Comparison of ENCODE assay signal across 19 cellular contexts in genomic region chr5:173770637-173771036, GRCh38.
DNase-seq lines count a peak whose midpoint lies in the region; ATAC-seq, FAIRE-seq and TF ChIP-seq lines count a peak whose summit lies in the region.
"Had no signal": no experiment of that assay in that cellular context is flagged by ENCODE, and none has a peak within 500 bp of the region (broad histone marks: within the 10 kb centered on the region; RNA-seq: fewer than 3 reads in every experiment).

No MANE protein-coding gene starts in this region.

- peak overlapping the region; percentile 60 to 79; a peak in 4 of 6 replicates for H3K27ac ChIP-seq in A549
- no peak overlapping the region for H3K27ac ChIP-seq in astrocyte (ENCODE audit: low read depth, low read length)
- peak overlapping the region; percentile 83 for H3K27ac ChIP-seq in hepatocyte
- no peak overlapping the region for H3K27ac ChIP-seq in neural progenitor cell
- H3K27ac ChIP-seq: 22Rv1, BLaER1, GM23248, HL-60 had no signal

- peaks cover 3% of the 10 kb centered on the region for H3K27me3 ChIP-seq in astrocyte (ENCODE audit: insufficient read depth, low read length)
- no peaks in the 10 kb centered on the region for H3K27me3 ChIP-seq in hepatocyte
- no peaks in the 10 kb centered on the region for H3K27me3 ChIP-seq in neural progenitor cell
- H3K27me3 ChIP-seq: BLaER1 had no signal

- ATAC-seq in A549 (no peak), HG03025 (IDR thresholded peaks at IDR 0.05; ENCODE audit: low FRiP score, unreplicated experiment) (no peak), GM18873 (IDR thresholded peaks at IDR 0.05; ENCODE audit: low FRiP score, unreplicated experiment) (no peak)

- H2AFZ ChIP-seq in astrocyte (ENCODE audit: low read depth, low read length) (no peak overlapping the region), hepatocyte (no peak overlapping the region), neural progenitor cell (replicated peaks) (peak overlapping the region; percentile 98)

- no peaks in the 10 kb centered on the region for H3K36me3 ChIP-seq in astrocyte (ENCODE audit: insufficient read depth, low read length)
- no peaks in the 10 kb centered on the region for H3K36me3 ChIP-seq in hepatocyte (replicated peaks; ENCODE audit: insufficient read depth, low read depth)
- H3K36me3 ChIP-seq in neural progenitor cell, result no peaks in the 10 kb centered on the region
- H3K36me3 ChIP-seq: BLaER1, HAP-1 had no signal

- TF ChIP-seq CTCF in A549 (IDR thresholded peaks at IDR 0.05) (no peak), astrocyte (IDR thresholded peaks at IDR 0.05; ENCODE audit: insufficient read depth, low read depth, low read length) (no peak), hepatocyte (IDR thresholded peaks at IDR 0.05; ENCODE audit: poor library complexity) (no peak), neural progenitor cell (IDR thresholded peaks at IDR 0.05) (no peak)

- H3K9ac ChIP-seq in astrocyte (ENCODE audit: low read length), result no peak overlapping the region
- H3K9ac ChIP-seq in neural progenitor cell, result no peak overlapping the region
- H3K9ac ChIP-seq: BLaER1, GM23248 had no signal

- no peak for TF ChIP-seq POLR2A in A549 (IDR thresholded peaks at IDR 0.05; ENCODE audit: low read length)

- peaks cover 2% of the 10 kb centered on the region for H3K9me3 Mint-ChIP-seq in astrocyte (ENCODE audit: unreplicated experiment)
- no peaks in the 10 kb centered on the region for H3K9me3 Mint-ChIP-seq in neural progenitor cell
- H3K9me3 Mint-ChIP-seq: HFFc6 had no signal

- WGBS in A549 (ENCODE audit: missing lambda C conversion rate), result 98% methylated on average over 2 of the region's 2 CpGs
- WGBS in hepatocyte (ENCODE audit: low lambda C conversion rate, missing lambda C conversion rate), result 97% methylated on average over 2 of the region's 2 CpGs

- H3K4me2 ChIP-seq in A549, result no peak overlapping the region
- peak overlapping the region; percentile 54 for H3K4me2 ChIP-seq in astrocyte (ENCODE audit: low read length)
- no peak overlapping the region for H3K4me2 ChIP-seq in hepatocyte
- H3K4me2 ChIP-seq in neural progenitor cell, result peak overlapping the region; percentile 72
- H3K4me2 ChIP-seq: BLaER1 had no signal

- H3K4me1 Mint-ChIP-seq in astrocyte (ENCODE audit: low read depth, unreplicated experiment) (peaks cover 8% of the 10 kb centered on the region), neural progenitor cell (peaks cover 19% of the 10 kb centered on the region)
- H3K4me1 Mint-ChIP-seq: CD8-positive, alpha-beta memory T cell had no signal

- H3K36me3 Mint-ChIP-seq in astrocyte (ENCODE audit: low read depth, unreplicated experiment) (no peaks in the 10 kb centered on the region), neural progenitor cell (no peaks in the 10 kb centered on the region)
- H3K36me3 Mint-ChIP-seq: CD8-positive, alpha-beta memory T cell had no signal

- H4K20me1 ChIP-seq in astrocyte (ENCODE audit: insufficient read depth, low read length) (no peaks in the 10 kb centered on the region), hepatocyte (ENCODE audit: insufficient read depth, poor library complexity, severe bottlenecking) (no peaks in the 10 kb centered on the region), neural progenitor cell (ENCODE audit: low read depth) (no peaks in the 10 kb centered on the region)
- H4K20me1 ChIP-seq: BLaER1 had no signal

- H3K4me1 ChIP-seq in A549, result peaks cover 35% of the 10 kb centered on the region
- H3K4me1 ChIP-seq in astrocyte (ENCODE audit: insufficient read depth, low read length), result peaks cover 15% of the 10 kb centered on the region
- peaks cover 15% of the 10 kb centered on the region for H3K4me1 ChIP-seq in hepatocyte (ENCODE audit: insufficient read depth)
- peaks cover 10% of the 10 kb centered on the region for H3K4me1 ChIP-seq in neural progenitor cell

- no peaks in the 10 kb centered on the region for H3K9me2 ChIP-seq in hepatocyte (replicated peaks; ENCODE audit: insufficient read depth)

- no peaks in the 10 kb centered on the region for H3K79me2 ChIP-seq in astrocyte (ENCODE audit: insufficient read depth, low read length)
- no peaks in the 10 kb centered on the region for H3K79me2 ChIP-seq in hepatocyte
- no peaks in the 10 kb centered on the region for H3K79me2 ChIP-seq in neural progenitor cell (ENCODE audit: low read depth)

- H3K9me3 ChIP-seq in A549, result no peaks in the 10 kb centered on the region
- H3K9me3 ChIP-seq in astrocyte (ENCODE audit: insufficient read depth, low read depth, low read length), result no peaks in the 10 kb centered on the region
- H3K9me3 ChIP-seq in hepatocyte (ENCODE audit: low read depth), result no peaks in the 10 kb centered on the region
- no peaks in the 10 kb centered on the region for H3K9me3 ChIP-seq in neural progenitor cell (ENCODE audit: low read depth)
- H3K9me3 ChIP-seq: BLaER1, HAP-1 had no signal

- TF ChIP-seq RAD21 in A549 (conservative IDR thresholded peaks at IDR 0.05 in 1 of 2, IDR thresholded peaks at IDR 0.05 in 1 of 2), result no peak

- no peak for TF ChIP-seq EP300 in A549 (IDR thresholded peaks at IDR 0.05)

- H3K4me3 Mint-ChIP-seq in astrocyte (ENCODE audit: unreplicated experiment) (no peak overlapping the region), neural progenitor cell (no peak overlapping the region)
- H3K4me3 Mint-ChIP-seq: CD8-positive, alpha-beta memory T cell; HFFc6 had no signal

- peaks cover 9% of the 10 kb centered on the region for H3F3A ChIP-seq in neural progenitor cell (ENCODE audit: low read depth)

- CTCF ChIA-PET in A549 (lab: Yijun Ruan, JAX), result interaction anchor here (1.5 kb wide), 1 partner anchor 10 kb away, joined by 3 read pairs; no protein-coding TSS in a partner anchor

- H3K4me3 ChIP-seq in A549 (no peak overlapping the region), astrocyte (ENCODE audit: insufficient read depth, low read depth, low read length) (no peak overlapping the region), hepatocyte (no peak overlapping the region), neural progenitor cell (no peak overlapping the region)
- H3K4me3 ChIP-seq: BLaER1, GM23248, HAP-1 had no signal

- POLR2A ChIA-PET in A549 (lab: Yijun Ruan, JAX), result no interaction called here

- peaks cover 28% of the 10 kb centered on the region for H3K27me3 Mint-ChIP-seq in astrocyte (ENCODE audit: low read depth, unreplicated experiment)
- peaks cover 3% of the 10 kb centered on the region for H3K27me3 Mint-ChIP-seq in neural progenitor cell (ENCODE audit: insufficient read depth, low read depth)

- FAIRE-seq in A549 (lab: Jason Lieb, UNC) (no peak), astrocyte (lab: Jason Lieb, UNC) (no peak)

- H3K27ac Mint-ChIP-seq in astrocyte (ENCODE audit: unreplicated experiment) (no peak overlapping the region), neural progenitor cell (no peak overlapping the region)
- H3K27ac Mint-ChIP-seq: HFFc6 had no signal

- DNase-seq in A549 (ENCODE audit: low read depth in 1 of 2, low spot score in 1 of 2) (no peak), astrocyte (ENCODE audit: low read depth) (no peak), hepatocyte (ENCODE audit: low spot score) (no peak), neural progenitor cell (ENCODE audit: low spot score) (no peak), middle frontal gyrus (ENCODE audit: extremely low spot score, low spot score) (no peak)
- DNase-seq in activated CD4-positive, alpha-beta T cell treated with anti-CD3 and anti-CD28 coated beads, Interleukin-2, amount 50 U/mL, for 4 hours, result no peak
- DNase-seq: AML-193; CD8-positive, alpha-beta memory T cell; DMS53; GF-D8; GM23248; HFFc6; KBM-7 had no signal

TF ChIP-seq in A549, 52 proteins besides CTCF, POLR2A, EP300 and RAD21:
- no peak for TF ChIP-seq USF2 (IDR thresholded peaks at IDR 0.05)

Comparison
In these comparisons a context has a peak if more than half of its experiments do, and no peak if none do; other contexts are left out.
1. H3K27ac ChIP-seq: peak in A549 (2 of 2) and hepatocyte (single experiment); none in astrocyte (single experiment) and neural progenitor cell (single experiment).
2. H3K4me2 ChIP-seq: peak in astrocyte (single experiment) and neural progenitor cell (single experiment); none in A549 (single experiment) and hepatocyte (single experiment).